7 cellular contexts compared by ENCODE assay signal in genomic region chr6:39302669-39303424, GRCh38.
DNase-seq lines count a peak whose midpoint lies in the region; ATAC-seq and TF ChIP-seq lines count a peak whose summit lies in the region.

No MANE protein-coding gene starts in this region.

- in situ Hi-C loops in GM13976 (cut with MboI; ENCODE audit: low sequenced_read_pairs, unreplicated experiment), result loop anchor here (5.0 to 10.0 kb wide), 2 partner anchors 136 to 308 kb away; no protein-coding TSS in a partner anchor

- TF ChIP-seq CTCF in GM13976 (IDR thresholded peaks at IDR 0.05; ENCODE audit: borderline replicate concordance, control extremely low read depth, extremely low read depth, insufficient read depth, missing control alignments) (peak; percentile 90), cardiac fibroblast (IDR thresholded peaks at IDR 0.05; ENCODE audit: low read depth, low read length) (peak; percentile 85)

- H3K4me3 ChIP-seq in cardiac fibroblast (replicated peaks in 1 of 2; ENCODE audit: low read depth in 2 of 2, low read length in 2 of 2), result no peak overlapping the region

- ATAC-seq in HG02938 (IDR thresholded peaks at IDR 0.05; ENCODE audit: unreplicated experiment), result peak; percentile 68
- ATAC-seq in activated CD4-positive, CD25-positive, alpha-beta regulatory T cell treated with anti-CD3 and anti-CD28 coated beads, Interleukin-2, amount 50 U/mL, for 24 hours, result peak; percentile 90 to 95

- peak; percentile 93 for DNase-seq in GM13976 (ENCODE audit: low spot score)
- DNase-seq in NCI-H2227 (lab: John Stamatoyannopoulos, UW; ENCODE audit: unreplicated experiment), result peak; percentile 72
- DNase-seq in cardiac fibroblast (ENCODE audit: low read depth in 2 of 2), result peak; percentile 66 to 68
- DNase-seq in kidney glomerular epithelial cell (lab: John Stamatoyannopoulos, UW), result peak; percentile 29
- DNase-seq in stimulated activated CD4-positive, alpha-beta T cell treated with anti-CD3 and anti-CD28 coated beads, Interleukin-1b, Interleukin-23, amount 100 ng/mL, for 1 hour (ENCODE audit: low read depth in 2 of 2), result peak; percentile 64 to 84

Comparison
In these comparisons a context has a peak if more than half of its experiments do, and no peak if none do; other contexts are left out.
1. DNase-seq: peak in every context shown above with its lines; median percentile 93 in GM13976; 74 in stimulated activated CD4-positive, alpha-beta T cell treated with anti-CD3 and anti-CD28 coated beads, Interleukin-1b, Interleukin-23, amount 100 ng/mL, for 1 hour; 72 in NCI-H2227; 67 in cardiac fibroblast; 29 in kidney glomerular epithelial cell.